11 cellular contexts compared by ENCODE assay signal in the genomic region with DNA sequence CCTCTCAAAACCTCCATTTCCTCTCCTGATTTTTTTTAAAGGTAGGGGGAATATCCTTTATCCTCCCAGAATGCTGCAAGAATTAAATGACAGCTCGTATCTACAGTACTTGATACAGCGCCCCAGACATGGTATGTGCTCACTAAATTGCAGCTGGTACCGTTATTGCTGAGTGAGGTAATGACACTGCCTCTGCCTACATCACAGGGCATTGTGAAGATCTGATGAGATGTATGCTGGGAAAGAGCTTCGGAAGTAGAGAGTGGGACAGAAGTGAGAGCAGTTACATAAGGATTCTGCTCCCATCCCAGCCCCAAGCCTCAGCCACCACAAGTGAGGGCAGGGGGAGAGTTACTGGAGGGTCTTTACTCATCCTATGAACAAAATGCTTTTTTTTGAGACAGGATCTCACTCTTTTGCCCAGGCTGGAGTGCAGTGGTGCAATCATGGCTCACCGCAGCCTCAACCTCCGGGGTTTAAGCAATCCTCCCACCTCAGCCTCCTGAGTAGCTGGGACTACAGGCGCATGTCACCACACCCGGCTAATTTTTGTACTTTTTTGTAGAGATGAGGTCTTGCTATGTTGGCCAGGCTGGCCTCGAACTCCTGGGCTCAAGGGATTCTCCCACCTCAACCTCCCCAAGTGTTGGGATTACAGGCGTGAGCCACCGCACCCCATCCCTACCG. TPM values are rescaled to one million over a fixed set of nuclear protein-coding genes. Genes with fewer than 3 reads are reported as not detected.
DNase-seq lines count a peak whose midpoint lies in the region; ATAC-seq and TF ChIP-seq lines count a peak whose summit lies in the region.
"Had no signal": no experiment of that assay in that cellular context is flagged by ENCODE, and none has a peak within 500 bp of the region (broad histone marks: within the 10 kb centered on the region; RNA-seq: fewer than 3 reads in every experiment).

No MANE protein-coding gene starts in this region.

- BruUV-seq in Calu3 (replicated peaks; lab: Mats Ljungman, UMichigan): no TSS peak

- no peak overlapping the region for H3K4me3 ChIP-seq in MM.1S (ENCODE audit: low read length)
- peak overlapping the region; percentile 20 for H3K4me3 ChIP-seq in choroid plexus epithelial cell (ENCODE audit: low read depth, low read length)
- H3K4me3 ChIP-seq in neural progenitor cell: peak overlapping the region; percentile 100
- H3K4me3 ChIP-seq in uterus: no peak overlapping the region

- no peak overlapping the region for H3K27ac Mint-ChIP-seq in Calu3 (ENCODE audit: unreplicated experiment)
- H3K27ac Mint-ChIP-seq in neural progenitor cell: no peak overlapping the region

- H3K27ac ChIP-seq in MM.1S (ENCODE audit: low read length) (no peak overlapping the region), neural progenitor cell (no peak overlapping the region), uterus (no peak overlapping the region)

- H3K9me3 ChIP-seq in MM.1S (replicated peaks; ENCODE audit: insufficient read depth, low read length): no peaks in the 10 kb centered on the region
- no peaks in the 10 kb centered on the region for H3K9me3 ChIP-seq in neural progenitor cell (ENCODE audit: low read depth)
- H3K9me3 ChIP-seq in uterus: no peaks in the 10 kb centered on the region
- H3K9me3 ChIP-seq: upper lobe of left lung had no signal

- H3K36me3 Mint-ChIP-seq in Calu3 (ENCODE audit: insufficient read depth, unreplicated experiment): peaks cover 77% of the 10 kb centered on the region
- peaks cover 10% of the 10 kb centered on the region for H3K36me3 Mint-ChIP-seq in neural progenitor cell

- H4K20me1 ChIP-seq in MM.1S (ENCODE audit: insufficient read depth, low read length) (peaks cover 30% of the 10 kb centered on the region), neural progenitor cell (ENCODE audit: low read depth) (peaks cover 64% of the 10 kb centered on the region)

- H3K4me2 ChIP-seq in MM.1S (ENCODE audit: low read depth, low read length) (peak overlapping the region; percentile 96; the same call in 1 of the 2 replicates), neural progenitor cell (peak overlapping the region; percentile 92)

- H3K9ac ChIP-seq in MM.1S (ENCODE audit: low read length): no peak overlapping the region
- no peak overlapping the region for H3K9ac ChIP-seq in neural progenitor cell

- CTCF ChIA-PET in Calu3 (lab: Charles Lee): no interaction called here

- peaks cover 43% of the 10 kb centered on the region for H3K4me1 Mint-ChIP-seq in Calu3 (ENCODE audit: low read depth, unreplicated experiment)
- peaks cover 51% of the 10 kb centered on the region for H3K4me1 Mint-ChIP-seq in neural progenitor cell

- H2AFZ ChIP-seq in MM.1S (ENCODE audit: low read length): no peak overlapping the region
- H2AFZ ChIP-seq in neural progenitor cell (replicated peaks): no peak overlapping the region

- H3K4me1 ChIP-seq in MM.1S (ENCODE audit: low read length) (peaks cover 14% of the 10 kb centered on the region), neural progenitor cell (peaks cover 10% of the 10 kb centered on the region), uterus (peaks cover 6% of the 10 kb centered on the region in 2 donors)

- no peaks in the 10 kb centered on the region for H3F3A ChIP-seq in MM.1S (ENCODE audit: insufficient read depth, low read length)
- peaks cover 20% of the 10 kb centered on the region for H3F3A ChIP-seq in neural progenitor cell (ENCODE audit: low read depth)

- no peak for TF ChIP-seq CTCF in Calu3 (IDR thresholded peaks at IDR 0.05; ENCODE audit: unreplicated experiment)
- TF ChIP-seq CTCF in MM.1S (IDR thresholded peaks at IDR 0.05; ENCODE audit: low read length): no peak
- no peak for TF ChIP-seq CTCF in choroid plexus epithelial cell (conservative IDR thresholded peaks at IDR 0.05; ENCODE audit: low read depth, low read length)
- no peak for TF ChIP-seq CTCF in neural progenitor cell (IDR thresholded peaks at IDR 0.05)
- no peak for TF ChIP-seq CTCF in uterus (IDR thresholded peaks at IDR 0.05)

- H3K27me3 ChIP-seq in MM.1S (replicated peaks; ENCODE audit: insufficient read depth, low read length): no peaks in the 10 kb centered on the region
- no peaks in the 10 kb centered on the region for H3K27me3 ChIP-seq in neural progenitor cell
- H3K27me3 ChIP-seq in uterus: no peaks in the 10 kb centered on the region
- H3K27me3 ChIP-seq: upper lobe of left lung had no signal

- H3K4me3 Mint-ChIP-seq in Calu3 (ENCODE audit: low read depth, unreplicated experiment) (peak overlapping the region; percentile 97), neural progenitor cell (peak overlapping the region; percentile 98)

- intact Hi-C loops in Calu3 (cut with micrococcal nuclease; ENCODE audit: unreplicated experiment): no loop called here
- intact Hi-C loops in uterus (cut with DNase I; ENCODE audit: low total_unique reads): no loop called here

- no peaks in the 10 kb centered on the region for H3K9me2 ChIP-seq in MM.1S (replicated peaks; ENCODE audit: insufficient read depth, low read length)

- TF ChIP-seq POLR2A in uterus (IDR thresholded peaks at IDR 0.05): no peak

- ATAC-seq in HG02759 (IDR thresholded peaks at IDR 0.05; ENCODE audit: unreplicated experiment): no peak
- ATAC-seq in GM21737 (IDR thresholded peaks at IDR 0.05; ENCODE audit: unreplicated experiment): no peak

- H3K79me2 ChIP-seq in MM.1S (ENCODE audit: low read length) (peaks cover 78% of the 10 kb centered on the region), neural progenitor cell (ENCODE audit: low read depth) (peaks cover 87% of the 10 kb centered on the region)

- DNase-seq in Calu3 (no peak), MM.1S (no peak), choroid plexus epithelial cell (ENCODE audit: low read depth) (no peak), neural progenitor cell (ENCODE audit: low spot score) (no peak), uterus (no peak), NCI-H1436 (lab: John Stamatoyannopoulos, UW) (no peak)
- DNase-seq: activated CD4-positive, alpha-beta T cell treated with anti-CD3 and anti-CD28 coated beads for 48 hours; effector CD4-positive, alpha-beta T cell; upper lobe of left lung had no signal

- H3K27me3 Mint-ChIP-seq in Calu3 (ENCODE audit: unreplicated experiment) (no peaks in the 10 kb centered on the region), neural progenitor cell (ENCODE audit: insufficient read depth, low read depth) (peaks cover 7% of the 10 kb centered on the region)

- no peaks in the 10 kb centered on the region for H3K9me3 Mint-ChIP-seq in Calu3 (ENCODE audit: low read depth, unreplicated experiment)
- H3K9me3 Mint-ChIP-seq in neural progenitor cell: no peaks in the 10 kb centered on the region

- H3K36me3 ChIP-seq in MM.1S (replicated peaks; ENCODE audit: insufficient read depth, low read length): no peaks in the 10 kb centered on the region
- peaks cover 3% of the 10 kb centered on the region for H3K36me3 ChIP-seq in neural progenitor cell
- H3K36me3 ChIP-seq in uterus: no peaks in the 10 kb centered on the region

RNA-seq across cellular contexts. Expression of gene FKRP, which starts 1.7 kb away (rescaled TPM):
- total RNA-seq in Calu3 (2022) (33.7 and 35.0 TPM in 2 replicates), neural progenitor cell (ENCODE audit: low replicate concordance) (18.6 and 40.5 TPM in 2 replicates), uterus (100 to 1,000 TPM in 1 of 4 donors, 10 to 100 TPM in 2, 1 to 10 TPM in 1; 7.4 to 154 (median 22.1) TPM)

RNA-seq across cellular contexts. Expression of gene STRN4, which starts 2.1 kb away (rescaled TPM):
- 149 and 151 TPM in 2 replicates for total RNA-seq in Calu3 (2022)
- 54.1 and 149 TPM in 2 replicates for total RNA-seq in neural progenitor cell (ENCODE audit: low replicate concordance)
- 100 to 1,000 TPM in 1 of 4 donors, 10 to 100 TPM in 3; 55.1 to 109 (median 81.8) TPM for total RNA-seq in uterus

RNA-seq across cellular contexts. Expression of gene PRKD2, which starts 27.2 kb away (rescaled TPM):
- 98.3 and 110 TPM in 2 replicates for total RNA-seq in Calu3 (2022)
- 14.9 and 22.2 TPM in 2 replicates for total RNA-seq in neural progenitor cell (ENCODE audit: low replicate concordance)
- total RNA-seq in uterus: 10 to 100 TPM; 30.8 to 85.7 (median 41.7) TPM

RNA-seq across cellular contexts. Expression of gene SLC1A5, which starts 44.2 kb away (rescaled TPM):
- total RNA-seq in Calu3 (2022) (237 and 250 TPM in 2 replicates), neural progenitor cell (ENCODE audit: low replicate concordance) (39.5 and 81.6 TPM in 2 replicates), uterus (10 to 100 TPM; 13.8 to 78.0 (median 32.4) TPM)

Comparison
In these comparisons a context has a peak if more than half of its experiments do, and no peak if none do; other contexts are left out.
1. H3K4me3 ChIP-seq: peak in choroid plexus epithelial cell (single experiment) and neural progenitor cell (single experiment); none in MM.1S (single experiment) and uterus (0 of 2).